In the genomic region with DNA sequence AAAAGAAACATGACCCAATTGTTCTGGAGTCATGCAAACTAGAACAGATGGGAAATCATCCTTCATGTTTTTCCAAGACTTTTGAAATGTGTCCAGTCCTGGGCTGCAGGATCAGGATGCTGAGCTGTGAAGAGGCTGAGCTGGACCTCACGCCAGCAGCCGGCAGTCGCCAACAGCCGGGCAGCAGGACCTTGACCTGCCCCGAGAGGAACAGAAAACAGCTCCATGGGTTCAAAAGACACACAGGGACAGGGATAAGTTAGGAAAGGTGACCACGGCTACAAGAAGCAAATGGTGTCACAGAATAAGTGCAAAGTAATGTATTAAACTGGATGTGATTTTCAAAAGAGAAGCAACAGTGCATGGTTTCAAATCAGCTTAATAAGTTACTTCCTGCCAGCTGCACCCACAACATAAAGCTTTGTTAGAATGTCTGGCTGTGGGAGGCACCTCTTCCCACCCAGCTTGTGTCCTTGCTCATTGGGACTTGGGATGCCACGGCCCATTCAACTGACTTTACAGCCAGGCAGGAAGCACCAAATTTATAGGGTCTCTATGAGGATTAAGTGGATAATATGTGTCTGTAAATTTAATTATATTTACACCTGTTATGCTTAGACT, we compare ENCODE assay signal across 17 cellular contexts.
A peak's percentile ranks its signal among the peaks of the same experiment; 100 is the strongest.
DNase-seq lines count a peak whose midpoint lies in the region.
"Had no signal": no experiment of that assay in that cellular context is flagged by ENCODE, and none has a peak within 500 bp of the region (broad histone marks: within the 10 kb centered on the region; RNA-seq: fewer than 3 reads in every experiment).

No MANE protein-coding gene starts in this region.

- no peaks in the 10 kb centered on the region for H3K36me3 ChIP-seq in SJCRH30
- H3K36me3 ChIP-seq: BE2C had no signal

- no peaks in the 10 kb centered on the region for H3K9me3 ChIP-seq in SJCRH30 (replicated peaks)
- H3K9me3 ChIP-seq: BE2C, SK-N-SH had no signal

- peak overlapping the region; percentile 29; the same call in 1 of the 2 replicates for H3K27ac ChIP-seq in SJCRH30

- no peaks in the 10 kb centered on the region for H3K27me3 ChIP-seq in SJCRH30
- H3K27me3 ChIP-seq: BE2C had no signal

- peaks cover 12% of the 10 kb centered on the region for H3K4me1 ChIP-seq in SJCRH30

- DNase-seq in NCI-H2081 (lab: John Stamatoyannopoulos, UW) (peak; percentile 16 to 66), NCI-H2081 treated with DMSO at 0.1 percent for 48 hours (lab: John Stamatoyannopoulos, UW) (no peak), NCI-H1417 treated with DMSO at 0.1 percent for 48 hours (lab: John Stamatoyannopoulos, UW) (peak; percentile 43), SJCRH30 (peak; percentile 21 to 57), middle frontal gyrus (ENCODE audit: extremely low spot score, low spot score) (no peak)
- DNase-seq in activated CD8-positive, alpha-beta memory T cell treated with anti-CD3 and anti-CD28 coated beads, Interleukin-2, amount 50 U/mL, for 4 hours = no peak
- no peak for DNase-seq in activated CD4-positive, alpha-beta T cell treated with anti-CD3 and anti-CD28 coated beads for 48 hours
- DNase-seq: BE2C; Calu3; CD4-positive, alpha-beta memory T cell; DMS79 treated with DMSO at 0.1 percent for 48 hours; KBM-7; NCI-H1105; NCI-H2029 treated with DMSO at 0.1 percent for 48 hours; NCI-H526; SHP77; SK-N-SH had no signal

- H3K4me3 ChIP-seq in SJCRH30 = no peak overlapping the region

Comparison
In these comparisons a context has a peak if more than half of its experiments do, and no peak if none do; other contexts are left out.
1. DNase-seq: peak in NCI-H2081 (2 of 2), NCI-H1417 treated with DMSO at 0.1 percent for 48 hours (single experiment) and SJCRH30 (2 of 2); none in NCI-H2081 treated with DMSO at 0.1 percent for 48 hours (single experiment), middle frontal gyrus (single experiment), activated CD8-positive, alpha-beta memory T cell treated with anti-CD3 and anti-CD28 coated beads, Interleukin-2, amount 50 U/mL, for 4 hours (single experiment) and activated CD4-positive, alpha-beta T cell treated with anti-CD3 and anti-CD28 coated beads for 48 hours (single experiment).